In genomic region chr3:78969483-78969882, GRCh38 we compare ENCODE assay signal across 20 cellular contexts.
A peak's percentile ranks its signal among the peaks of the same experiment; 100 is the strongest.
DNase-seq lines count a peak whose midpoint lies in the region; ATAC-seq, FAIRE-seq and TF ChIP-seq lines count a peak whose summit lies in the region.
"Had no signal": no experiment of that assay in that cellular context is flagged by ENCODE, and none has a peak within 500 bp of the region (broad histone marks: within the 10 kb centered on the region; RNA-seq: fewer than 3 reads in every experiment).

No MANE protein-coding gene starts in this region.

- ATAC-seq in Right ventricle myocardium superior (ENCODE audit: poor library complexity) (peak; percentile 55), left ventricle myocardium superior (no peak)
- ATAC-seq in stimulated activated naive CD8-positive, alpha-beta T cell treated with anti-CD3 and anti-CD28 coated beads, Interleukin-15, Interleukin-2, amounts not matched to agents 100 U/mL and 50 U/mL, for 24 hours, result no peak
- ATAC-seq: activated CD4-positive, CD25-positive, alpha-beta regulatory T cell treated with anti-CD3 and anti-CD28 coated beads, Interleukin-2, amount 50 U/mL, for 24 hours; left lobe of liver; stimulated activated memory B cell treated with anti-CD40 and anti-IgM and Interleukin-4, amounts not matched to agents 10 μg/mL and 1 μg/mL and 100 μg/mL, for 72 hours; T-cell had no signal

- intact Hi-C loops in Right ventricle myocardium superior (cut with DNase I), result no loop called here
- intact Hi-C loops in left ventricle myocardium superior (cut with micrococcal nuclease), result no loop called here

- no peak for FAIRE-seq in urothelium cell line (lab: Jason Lieb, UNC)

- no peak for TF ChIP-seq CTCF in cardiac fibroblast (IDR thresholded peaks at IDR 0.05; ENCODE audit: low read depth, low read length)

- H3K4me3 ChIP-seq in cardiac fibroblast (replicated peaks in 1 of 2; ENCODE audit: low read depth in 2 of 2, low read length in 2 of 2), result no peak overlapping the region
- H3K4me3 ChIP-seq: cardiac muscle cell, sigmoid colon had no signal

- no peak for DNase-seq in Right ventricle myocardium superior
- no peak for DNase-seq in left ventricle myocardium superior
- peak; percentile 70 to 72 for DNase-seq in cardiac fibroblast (ENCODE audit: low read depth in 2 of 2)
- peak; percentile 22 to 55 for DNase-seq in hippocampal formation (lab: John Stamatoyannopoulos, UW)
- DNase-seq in superior temporal gyrus (ENCODE audit: extremely low spot score), result peak; percentile 89
- DNase-seq in NCI-H524 treated with DMSO at 0.1 percent for 48 hours (lab: John Stamatoyannopoulos, UW), result no peak
- DNase-seq in stimulated activated naive CD8-positive, alpha-beta T cell treated with anti-CD3 and anti-CD28 coated beads, Interleukin-15, Interleukin-2, amounts not matched to agents 100 U/mL and 50 U/mL, for 24 hours, result no peak
- DNase-seq in urothelium cell line (ENCODE audit: low spot score), result no peak
- DNase-seq: activated CD8-positive, alpha-beta memory T cell treated with anti-CD3 and anti-CD28 coated beads, Interleukin-2, amount 50 U/mL, for 48 hours; activated naive CD4-positive, alpha-beta T cell treated with anti-CD3 and anti-CD28 coated beads, Interleukin-2, amount 10 ng/mL, durations not matched to agents 7 days and 5 days; KBM-7; NCI-H1436 treated with DMSO at 0.1 percent for 48 hours; NCI-H510A treated with DMSO at 0.1 percent for 48 hours; nephron progenitor cell; sigmoid colon; T-cell had no signal

Comparison
In these comparisons a context has a peak if more than half of its experiments do, and no peak if none do; other contexts are left out.
1. DNase-seq: peak in cardiac fibroblast (2 of 2), hippocampal formation (2 of 2) and superior temporal gyrus (single experiment); none in Right ventricle myocardium superior (single experiment), left ventricle myocardium superior (single experiment), NCI-H524 treated with DMSO at 0.1 percent for 48 hours (single experiment), stimulated activated naive CD8-positive, alpha-beta T cell treated with anti-CD3 and anti-CD28 coated beads, Interleukin-15, Interleukin-2, amounts not matched to agents 100 U/mL and 50 U/mL, for 24 hours (single experiment) and urothelium cell line (single experiment).